Comparison of ENCODE assay signal across 8 cellular contexts in the genomic region with DNA sequence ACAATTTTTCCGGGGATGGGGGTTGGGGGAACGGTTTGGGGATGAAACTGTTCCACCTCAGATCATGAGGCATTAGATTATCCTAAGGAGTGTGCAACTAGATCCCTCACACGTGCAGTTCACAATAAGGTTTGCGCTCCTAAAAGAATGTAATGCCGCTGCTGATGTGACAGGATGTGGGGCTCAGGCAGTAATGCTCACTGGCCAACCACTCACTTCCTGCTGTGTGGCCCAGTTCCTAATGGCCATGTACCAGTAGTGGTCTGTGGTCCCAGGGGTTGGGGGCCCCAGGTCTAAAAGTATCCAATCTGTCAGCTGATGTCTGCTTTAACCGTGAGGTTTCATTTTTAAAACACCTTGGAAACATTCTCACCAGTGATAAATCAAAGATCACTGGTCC. TPM values are rescaled to one million over a fixed set of nuclear protein-coding genes. Genes with fewer than 3 reads are reported as not detected.
DNase-seq lines count a peak whose midpoint lies in the region; ATAC-seq and TF ChIP-seq lines count a peak whose summit lies in the region.

No MANE protein-coding gene starts in this region.

- no peak overlapping the region for H2BK120ac ChIP-seq in trophoblast cell (ENCODE audit: insufficient read depth, low read length, poor library complexity)

- no peak for ATAC-seq in GM18861 (IDR thresholded peaks at IDR 0.05; ENCODE audit: unreplicated experiment)

- H3K9ac ChIP-seq in colonic mucosa (ENCODE audit: low read depth in 2 of 2, low read length in 2 of 2) (peak overlapping the region in 1 of 2 donors; percentile 7), trophoblast cell (ENCODE audit: low read length) (no peak overlapping the region)

- H2BK5ac ChIP-seq in trophoblast cell (ENCODE audit: low read depth, low read length, poor library complexity): no peak overlapping the region

- peaks cover 7% of the 10 kb centered on the region for H3K79me1 ChIP-seq in trophoblast cell (ENCODE audit: low read length)

- DNase-seq in GM10248 (ENCODE audit: extremely low spot score) (peak; percentile 17), MG63 (no peak), colonic mucosa (no peak), trophoblast cell (no peak), amniotic stem cell (lab: John Stamatoyannopoulos, UW) (no peak), NCI-H1092 (lab: John Stamatoyannopoulos, UW) (no peak), NCI-H1417 treated with DMSO at 0.1 percent for 48 hours (lab: John Stamatoyannopoulos, UW) (no peak)

- H3K18ac ChIP-seq in trophoblast cell (ENCODE audit: low read length): no peak overlapping the region

- no peak for TF ChIP-seq CTCF in GM10248 (IDR thresholded peaks at IDR 0.05; ENCODE audit: control extremely low read depth, extremely low read depth, low read depth, missing control alignments)
- TF ChIP-seq CTCF in colonic mucosa (IDR thresholded peaks at IDR 0.05): no peak

- intact Hi-C loops in colonic mucosa (cut with DNase I): no loop called here

- 0 out of 2 replicates have a peak overlapping the region, but pooled peaks have one; percentile 1 for H3K4me3 ChIP-seq in MG63
- no peak overlapping the region for H3K4me3 ChIP-seq in colonic mucosa
- no peak overlapping the region for H3K4me3 ChIP-seq in trophoblast cell (ENCODE audit: low read depth, low read length)

- WGBS in trophoblast cell (ENCODE audit: extremely low coverage, insufficient coverage, insufficient read length): no CpG with 5 or more reads among the region's 6 CpGs

- CTCF ChIA-PET in GM10248 (lab: Yijun Ruan, JAX): interaction anchor here (1.4 to 2.0 kb wide), 2 partner anchors 34 to 205 kb away, joined by 3 to 6 read pairs; no protein-coding TSS in a partner anchor

- no peak overlapping the region for H3K23ac ChIP-seq in trophoblast cell (ENCODE audit: low read length)

- H3K79me2 ChIP-seq in trophoblast cell (ENCODE audit: control insufficient read depth, insufficient read depth, low read length, poor library complexity): peaks cover 7% of the 10 kb centered on the region

- peak overlapping the region; percentile 25 for H2AFZ ChIP-seq in trophoblast cell (ENCODE audit: insufficient read depth, low read length, poor library complexity)

- H3K14ac ChIP-seq in trophoblast cell (ENCODE audit: low read length): no peak overlapping the region

- no peak overlapping the region for H3K4ac ChIP-seq in trophoblast cell (ENCODE audit: low read depth, low read length)

- no peak overlapping the region for H4K12ac ChIP-seq in trophoblast cell (ENCODE audit: low read depth, low read length)

- H4K8ac ChIP-seq in trophoblast cell (ENCODE audit: low read depth, low read length): peak overlapping the region; percentile 43

- no peak overlapping the region for H3K4me2 ChIP-seq in trophoblast cell (ENCODE audit: low read length)

- H3K9me3 ChIP-seq in MG63: no peaks in the 10 kb centered on the region
- H3K9me3 ChIP-seq in colonic mucosa: no peaks in the 10 kb centered on the region
- H3K9me3 ChIP-seq in trophoblast cell (ENCODE audit: insufficient read depth, low read depth, low read length): no peaks in the 10 kb centered on the region

- H2AK5ac ChIP-seq in trophoblast cell (ENCODE audit: low read length): no peak overlapping the region

- H2BK12ac ChIP-seq in trophoblast cell (ENCODE audit: low read length): no peak overlapping the region

- H3K27ac ChIP-seq in colonic mucosa (peak overlapping the region; percentile 98), trophoblast cell (ENCODE audit: low read depth, low read length) (no peak overlapping the region)

- POLR2A ChIA-PET in GM10248 (lab: Yijun Ruan, JAX): no interaction called here

- peaks cover 5% of the 10 kb centered on the region for H3K4me1 ChIP-seq in colonic mucosa
- peaks cover 7 to 21% of the 10 kb centered on the region in 2 experiments for H3K4me1 ChIP-seq in trophoblast cell (ENCODE audit: control insufficient read depth in 1 of 2, insufficient read depth in 2 of 2, low read length in 2 of 2)

- H3K27me3 ChIP-seq in MG63 (no peaks in the 10 kb centered on the region), colonic mucosa (no peaks in the 10 kb centered on the region), trophoblast cell (ENCODE audit: insufficient read depth, low read length) (no peaks in the 10 kb centered on the region)

- H4K91ac ChIP-seq in trophoblast cell (ENCODE audit: low read depth, low read length): peak overlapping the region; percentile 4

- H3K36me3 ChIP-seq in MG63: peaks cover 3% of the 10 kb centered on the region; the same call in 1 of the 2 replicates
- H3K36me3 ChIP-seq in colonic mucosa: no peaks in the 10 kb centered on the region
- H3K36me3 ChIP-seq in trophoblast cell (ENCODE audit: control insufficient read depth in 1 of 2, insufficient read depth in 2 of 2, low read length in 2 of 2): peaks cover 0 to 2% of the 10 kb centered on the region in 2 experiments

RNA-seq across cellular contexts. Expression of a gene that starts 2.2 kb away (rescaled TPM):
- 29.1 and 33.2 TPM in 2 replicates for total RNA-seq in MG63 (2014; rRNA removed; shearing (Covaris generic); ENCODE audit: low replicate concordance)
- total RNA-seq in colonic mucosa: 10 to 100 TPM; 16.6 to 18.3 TPM
- 15.1 and 17.4 TPM in 2 replicates for polyA plus RNA-seq in trophoblast cell (2013)

RNA-seq across cellular contexts. Expression of a gene that starts 51.1 kb away (rescaled TPM):
- 19.0 and 31.0 TPM in 2 replicates for total RNA-seq in MG63 (2014; rRNA removed; shearing (Covaris generic); ENCODE audit: low replicate concordance)
- total RNA-seq in colonic mucosa: 10 to 100 TPM; 35.5 to 51.6 TPM
- 31.0 and 33.1 TPM in 2 replicates for polyA plus RNA-seq in trophoblast cell (2013)
